10 cellular contexts compared by ENCODE assay signal in the genomic region with DNA sequence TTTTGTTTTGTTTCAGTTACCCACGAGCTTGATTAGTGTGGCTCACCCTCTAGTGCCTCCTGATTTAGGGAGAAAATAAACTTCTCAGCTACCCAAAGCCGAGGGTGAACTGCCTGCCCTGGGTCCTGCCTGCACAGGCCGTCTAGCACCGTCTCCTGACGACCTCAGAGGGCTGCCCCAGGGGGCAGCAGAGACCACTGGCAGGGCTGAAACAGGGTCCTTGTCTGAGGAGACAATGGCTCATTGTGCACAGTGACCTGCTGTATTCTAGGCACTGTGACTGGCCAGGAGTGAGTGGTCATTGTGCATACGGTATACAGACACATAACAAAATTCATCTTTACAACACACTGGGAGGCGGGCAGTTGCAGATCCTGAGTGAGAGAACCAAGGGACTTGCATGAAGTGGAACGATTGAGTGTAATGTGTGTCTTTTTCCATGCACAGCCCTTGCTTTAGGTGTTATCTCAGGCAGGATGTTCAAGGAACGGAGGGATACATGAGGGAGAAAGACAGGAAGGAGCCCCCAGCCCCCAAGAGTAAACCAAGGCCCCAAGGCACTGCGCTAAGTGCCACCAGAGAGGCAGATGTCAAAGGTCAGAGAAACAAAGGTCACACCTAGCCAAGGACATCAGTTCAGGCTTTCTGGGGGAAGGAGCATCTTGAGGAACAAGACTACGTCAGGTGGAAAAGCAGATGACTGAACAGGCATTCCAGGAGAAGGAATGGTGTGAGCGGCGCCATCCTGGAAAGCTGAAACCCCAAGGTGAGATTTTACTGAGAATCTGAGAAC.
DNase-seq lines count a peak whose midpoint lies in the region; ATAC-seq, FAIRE-seq and TF ChIP-seq lines count a peak whose summit lies in the region.
"Had no signal": no experiment of that assay in that cellular context is flagged by ENCODE, and none has a peak within 500 bp of the region (broad histone marks: within the 10 kb centered on the region; RNA-seq: fewer than 3 reads in every experiment).

No MANE protein-coding gene starts in this region.

- no peaks in the 10 kb centered on the region for H3K9me3 ChIP-seq in lower lobe of right lung
- H3K9me3 ChIP-seq in transverse colon, result no peaks in the 10 kb centered on the region

- H3K4me1 Mint-ChIP-seq in activated naive CD4-positive, alpha-beta T cell treated with anti-CD3 and anti-CD28 coated beads, Interleukin-2, amount 10 ng/mL, durations not matched to agents 7 days and 5 days, result peaks cover 48% of the 10 kb centered on the region

- no peak overlapping the region for H3K27ac ChIP-seq in lower lobe of right lung
- no peak overlapping the region for H3K27ac ChIP-seq in transverse colon

- H3K27me3 Mint-ChIP-seq in activated naive CD4-positive, alpha-beta T cell treated with anti-CD3 and anti-CD28 coated beads, Interleukin-2, amount 10 ng/mL, durations not matched to agents 7 days and 5 days, result peaks cover 14% of the 10 kb centered on the region

- H3K27me3 ChIP-seq in lower lobe of right lung (ENCODE audit: low read depth), result no peaks in the 10 kb centered on the region
- no peaks in the 10 kb centered on the region for H3K27me3 ChIP-seq in transverse colon

- TF ChIP-seq EP300 in transverse colon (IDR thresholded peaks at IDR 0.05; ENCODE audit: low read depth), result no peak

- peaks cover 6% of the 10 kb centered on the region for H3K9me3 Mint-ChIP-seq in activated naive CD4-positive, alpha-beta T cell treated with anti-CD3 and anti-CD28 coated beads, Interleukin-2, amount 10 ng/mL, durations not matched to agents 7 days and 5 days
- H3K9me3 Mint-ChIP-seq: mesothelial cell of epicardium had no signal

- H3K4me3 Mint-ChIP-seq in activated naive CD4-positive, alpha-beta T cell treated with anti-CD3 and anti-CD28 coated beads, Interleukin-2, amount 10 ng/mL, durations not matched to agents 7 days and 5 days, result no peak overlapping the region
- H3K4me3 Mint-ChIP-seq: mesothelial cell of epicardium had no signal

- TF ChIP-seq CTCF in lower lobe of right lung (IDR thresholded peaks at IDR 0.05) (peak; percentile 45), transverse colon (IDR thresholded peaks at IDR 0.05) (peak in 1 of 5 experiments; percentile 29)

- FAIRE-seq in RCC 7860 (lab: Jason Lieb, UNC), result no peak

- H3K4me1 ChIP-seq in lower lobe of right lung (peaks cover 29% of the 10 kb centered on the region), transverse colon (peaks cover 8 to 20% (median 16%) of the 10 kb centered on the region in 4 donors)

- ATAC-seq in lower lobe of right lung, result peak; percentile 18 to 28

- intact Hi-C loops in lower lobe of right lung (cut with DNase I) (no loop called here), transverse colon (cut with DNase I; ENCODE audit: low total_unique reads) (no loop called here)

- peak overlapping the region; percentile 28 for H3K27ac Mint-ChIP-seq in activated naive CD4-positive, alpha-beta T cell treated with anti-CD3 and anti-CD28 coated beads, Interleukin-2, amount 10 ng/mL, durations not matched to agents 7 days and 5 days

- CTCF ChIA-PET in activated naive CD4-positive, alpha-beta T cell treated with anti-CD3 and anti-CD28 coated beads, Interleukin-2, amount 10 ng/mL, durations not matched to agents 7 days and 5 days (lab: Charles Lee), result interaction anchor here (0.6 to 1.6 kb wide), 3 partner anchors 11 to 839 kb away, joined by 3 to 6 read pairs (median 5); partner anchors contain the start of gene TRIB2

- in situ Hi-C loops in transverse colon (cut with MboI; ENCODE audit: low pct_ligation_motif_present in 1 of 4, low pct_unique_long_range_greater_than_20kb in 1 of 4, low sequenced_read_pairs in 3 of 4), result loop anchor here in 1 of 4 donors (25.0 kb wide), 1 partner anchor 545 kb away; the partner anchor contains the start of gene TRIB2

- DNase-seq in activated naive CD4-positive, alpha-beta T cell treated with anti-CD3 and anti-CD28 coated beads, Interleukin-2, amount 10 ng/mL, durations not matched to agents 7 days and 5 days, result no peak
- DNase-seq in activated naive CD4-positive, alpha-beta T cell (lab: John Stamatoyannopoulos, UW), result no peak
- DNase-seq in anterior cingulate cortex (lab: John Stamatoyannopoulos, UW), result peak in 49 of 58 donors; percentile 3 to 80 (median 51)
- no peak for DNase-seq in lower lobe of right lung
- DNase-seq in transverse colon, result peak; percentile 16
- DNase-seq in SIG-M5 treated with dmso at 0.1 percent for 504 hours (lab: John Stamatoyannopoulos, UW; ENCODE audit: unreplicated experiment), result no peak
- DNase-seq in stimulated activated CD4-positive, alpha-beta T cell treated with anti-CD3 and anti-CD28 coated beads, Interleukin-12 subunit alpha, Interleukin-12 subunit beta, amount 100 ng/mL, for 4 hours, result no peak
- no peak for DNase-seq in RCC 7860 (ENCODE audit: low spot score)
- DNase-seq: NCI-H1048 had no signal

- peaks cover 6% of the 10 kb centered on the region for H3K36me3 Mint-ChIP-seq in activated naive CD4-positive, alpha-beta T cell treated with anti-CD3 and anti-CD28 coated beads, Interleukin-2, amount 10 ng/mL, durations not matched to agents 7 days and 5 days
- H3K36me3 Mint-ChIP-seq: mesothelial cell of epicardium had no signal

- H3K36me3 ChIP-seq in lower lobe of right lung, result no peaks in the 10 kb centered on the region
- H3K36me3 ChIP-seq in transverse colon, result no peaks in the 10 kb centered on the region

- 80 to 89% methylated on average over 5 to 13 of the region's 13 CpGs for WGBS in transverse colon (ENCODE audit: low coverage in 1 of 2), 2 donors

- H3K4me3 ChIP-seq in lower lobe of right lung (no peak overlapping the region), transverse colon (no peak overlapping the region)

- TF ChIP-seq POLR2A in transverse colon (IDR thresholded peaks at IDR 0.05), result no peak

Comparison
In these comparisons a context has a peak if more than half of its experiments do, and no peak if none do; other contexts are left out.
1. DNase-seq: peak in anterior cingulate cortex (49 of 58) and transverse colon (single experiment); none in activated naive CD4-positive, alpha-beta T cell treated with anti-CD3 and anti-CD28 coated beads, Interleukin-2, amount 10 ng/mL, durations not matched to agents 7 days and 5 days (single experiment), activated naive CD4-positive, alpha-beta T cell (0 of 4), lower lobe of right lung (single experiment), SIG-M5 treated with dmso at 0.1 percent for 504 hours (single experiment), stimulated activated CD4-positive, alpha-beta T cell treated with anti-CD3 and anti-CD28 coated beads, Interleukin-12 subunit alpha, Interleukin-12 subunit beta, amount 100 ng/mL, for 4 hours (single experiment) and RCC 7860 (single experiment).